In the genomic region with DNA sequence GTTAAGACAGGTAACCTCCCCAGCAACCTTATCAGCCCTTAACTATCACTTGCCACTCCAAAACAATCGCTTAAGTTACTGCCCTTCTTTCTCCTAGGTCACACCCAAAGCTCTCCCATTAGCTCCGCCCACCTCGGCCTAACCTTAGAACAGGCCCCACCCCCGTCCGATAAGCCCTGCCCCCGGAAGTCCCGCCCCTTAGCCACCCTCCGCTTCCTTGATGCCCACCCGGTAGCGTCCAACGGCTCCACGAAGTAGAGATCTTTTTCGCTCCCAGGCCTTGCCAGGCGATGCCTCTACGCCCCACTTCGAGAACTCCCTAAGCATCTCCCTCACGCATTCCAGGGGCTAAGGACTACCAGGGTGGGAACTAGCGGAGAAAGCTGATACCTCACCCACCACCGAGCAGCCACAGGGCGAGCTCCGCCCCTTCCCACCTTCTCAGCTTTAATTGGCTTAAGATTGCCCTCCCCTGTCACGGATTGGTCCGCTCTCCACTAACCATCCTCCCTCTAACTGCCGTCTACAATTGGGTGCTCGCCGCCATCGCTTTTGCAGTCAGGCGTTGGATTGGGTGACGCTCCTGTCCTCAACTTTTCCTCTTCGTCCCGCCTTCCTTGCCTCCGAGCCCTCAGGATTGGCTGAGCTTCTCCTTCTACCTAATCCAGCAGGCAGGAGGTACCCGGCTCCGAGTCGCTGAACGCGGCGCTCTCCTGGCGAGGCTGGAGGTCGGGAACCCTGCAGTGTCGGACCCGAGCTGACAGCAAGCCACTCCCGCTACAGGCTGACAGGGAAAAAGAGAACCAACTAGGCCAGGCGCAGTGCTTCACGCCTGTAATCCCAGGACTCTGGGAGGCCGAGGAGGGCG, we compare ENCODE assay signal across 8 cellular contexts. TPM values are rescaled to one million over a fixed set of nuclear protein-coding genes. Genes with fewer than 3 reads are reported as not detected.
DNase-seq lines count a peak whose midpoint lies in the region; TF ChIP-seq lines count a peak whose summit lies in the region.

A gene (minus strand): TSS at position 425 of the 868 bp plus-strand sequence. CDS start 496 bp downstream, outside the sequence.

- H3K9ac ChIP-seq in SK-N-MC (ENCODE audit: insufficient read length) = peak within 1 kb of the TSS; percentile 91

- H3K9me3 ChIP-seq in SK-N-MC (ENCODE audit: low read depth, low read length) (no peaks in the 10 kb centered on the region), testis (no peaks in the 10 kb centered on the region)

- peak within 1 kb of the TSS; percentile 92 for H3K4me3 ChIP-seq in NB4 (ENCODE audit: low read depth, low read length)
- peak within 1 kb of the TSS; percentile 100 for H3K4me3 ChIP-seq in SK-N-MC
- peak within 1 kb of the TSS; percentile 73 to 80 for H3K4me3 ChIP-seq in testis

- TF ChIP-seq POLR2A in NB4 (IDR thresholded peaks at IDR 0.05; ENCODE audit: extremely low read depth, insufficient read length) (peak; percentile 97), testis (IDR thresholded peaks at IDR 0.05) (peak; percentile 43)

- H3K4me1 ChIP-seq in testis = peaks cover 7% of the 10 kb centered on the region

- peak within 1 kb of the TSS; percentile 99 for H3K4me3 Mint-ChIP-seq in HFFc6

- no peaks in the 10 kb centered on the region for H3K9me3 Mint-ChIP-seq in HFFc6

- 1 to 3% methylated on average over 30 to 47 of the region's 47 CpGs for WGBS in testis, 2 donors

- peaks cover 8% of the 10 kb centered on the region; the same call in 1 of the 2 replicates for H3K36me3 Mint-ChIP-seq in HFFc6 (ENCODE audit: low read depth)

- H3K27me3 Mint-ChIP-seq in HFFc6 (ENCODE audit: insufficient read depth) = peaks cover 6% of the 10 kb centered on the region

- peak; percentile 97 for DNase-seq in GM04503 (ENCODE audit: low read depth)
- DNase-seq in HFFc6 = peak; percentile 99
- peak; percentile 100 for DNase-seq in NB4 (ENCODE audit: low read depth)
- peak; percentile 97 for DNase-seq in SK-N-MC (ENCODE audit: low read depth, low spot score)
- peak; percentile 95 for DNase-seq in activated naive CD4-positive, alpha-beta T cell treated with anti-CD3 and anti-CD28 coated beads, Interleukin-2, amount 50 U/mL, for 16 hours
- DNase-seq in glomerular endothelial cell (ENCODE audit: extremely low read depth, low read depth, low spot score) = peak; percentile 96
- DNase-seq in occipital lobe (lab: John Stamatoyannopoulos, UW) = peak; percentile 99
- peak; percentile 99 for DNase-seq in testis

- H3K27ac ChIP-seq in SK-N-MC (peak within 1 kb of the TSS; percentile 96), testis (peak within 1 kb of the TSS; percentile 93 to 95)

- H3K36me3 ChIP-seq in SK-N-MC (ENCODE audit: insufficient read depth, low read length) (peaks cover 4% of the 10 kb centered on the region; the same call in 1 of the 2 replicates), testis (ENCODE audit: low read depth, missing control alignments) (no peaks in the 10 kb centered on the region)

- H3K27me3 ChIP-seq in testis = no peaks in the 10 kb centered on the region

- TF ChIP-seq CTCF in HFFc6 (IDR thresholded peaks at IDR 0.05) = no peak
- no peak for TF ChIP-seq CTCF in NB4 (IDR thresholded peaks at IDR 0.05; ENCODE audit: low read depth, low read length)
- TF ChIP-seq CTCF in testis (IDR thresholded peaks at IDR 0.05) = no peak

- H3K27ac Mint-ChIP-seq in HFFc6 = peak within 1 kb of the TSS; percentile 98

- intact Hi-C loops in testis (cut with DNase I; ENCODE audit: low total_unique reads) = no loop called here

- H3K4me1 Mint-ChIP-seq in HFFc6 (ENCODE audit: low read depth) = peaks cover 5% of the 10 kb centered on the region; the same call in 1 of the 2 replicates

RNA-seq across cellular contexts. Expression of the gene that starts here (rescaled TPM):
- total RNA-seq in HFFc6 (2021; fragmentation: NEBNext Ultra II Directional; extraction: Animal tissue kit (Norgen Biotek cat#: 25700)) = 10 to 100 TPM in 1 of 6 experiments, 1 to 10 TPM in 5; 7.9 to 10.8 (median 8.9) TPM
- 7.2 and 12.6 TPM in 2 replicates for total RNA-seq in glomerular endothelial cell
- 20.1 TPM for total RNA-seq in occipital lobe
- 10 to 100 TPM; 14.0 to 17.4 TPM for total RNA-seq in testis
- polyA plus RNA-seq in testis (ENCODE audit: insufficient read depth, low read depth, low replicate concordance) = 6.7 TPM

Comparison
In these comparisons a context has a peak if more than half of its experiments do, and no peak if none do; other contexts are left out.
1. Peak in every context shown above with its lines: DNase-seq, H3K4me3 ChIP-seq and H3K27ac ChIP-seq.